28 cellular contexts compared by ENCODE assay signal in genomic region chr7:116783666-116784318, GRCh38.
"Had no signal": no experiment of that assay in that cellular context is flagged by ENCODE, and none has a peak within 500 bp of the region (broad histone marks: within the 10 kb centered on the region; RNA-seq: fewer than 3 reads in every experiment).

No MANE protein-coding gene starts in this region.

- H3K27ac ChIP-seq: ascending aorta, body of pancreas, KMS-11, VCaP had no signal

- H3K9me3 ChIP-seq: ascending aorta, body of pancreas, MG63 had no signal

- DNase-seq: activated CD4-positive, alpha-beta memory T cell treated with anti-CD3 and anti-CD28 coated beads for 36 hours; activated CD4-positive, alpha-beta T cell treated with anti-CD3 and anti-CD28 coated beads, Interleukin-2, amount 10 ng/mL, durations not matched to agents 7 days and 5 days; activated CD4-positive, CD25-positive, alpha-beta regulatory T cell; activated CD8-positive, alpha-beta memory T cell treated with anti-CD3 and anti-CD28 coated beads for 24 hours; activated effector memory CD4-positive, alpha-beta T cell treated with anti-CD3 and anti-CD28 coated beads, Interleukin-2, amount 50 U/mL, for 16 hours; activated naive CD4-positive, alpha-beta T cell treated with Interleukin-2 at 50 U/mL for 16 hours; activated naive CD8-positive, alpha-beta T cell treated with anti-CD3 and anti-CD28 coated beads, Interleukin-2, amount 50 U/mL, for 24 hours; activated T-cell treated with anti-CD3 and anti-CD28 coated beads, Interleukin-2, amount 50 U/mL, for 4 hours; amniotic stem cell; body of pancreas; central memory CD4-positive, alpha-beta T cell; MG63; MV-4-11; NCI-H1092 treated with DMSO at 0.1 percent for 48 hours; NCI-H1417 treated with DMSO at 0.1 percent for 48 hours; NCI-H1694 treated with DMSO at 0.1 percent for 48 hours; NCI-H2029 treated with DMSO at 0.1 percent for 48 hours; NCI-H510A treated with DMSO at 0.1 percent for 48 hours; NCI-H69; NK-92 treated with Interleukin-12 subunit alpha and Interleukin-12 subunit beta, amount 100 ng/mL, for 24 hours; SHP77 treated with DMSO at 0.1 percent for 48 hours; T-cell; T-helper 2 cell; T1000 had no signal

- H3K36me3 ChIP-seq: ascending aorta had no signal

- ATAC-seq: activated naive CD4-positive, alpha-beta T cell treated with anti-CD3 and anti-CD28 coated beads, Interleukin-2, amount 50 U/mL, for 72 hours; activated naive CD8-positive, alpha-beta T cell treated with anti-CD3 and anti-CD28 coated beads, Interleukin-2, amount 50 U/mL, for 24 hours; activated T-cell treated with anti-CD3 and anti-CD28 coated beads, Interleukin-2, amount 50 U/mL, for 4 hours; body of pancreas; T-cell had no signal

- H3K27me3 ChIP-seq: ascending aorta, body of pancreas, MG63 had no signal

- H3K4me3 ChIP-seq: ascending aorta, body of pancreas, MG63 had no signal

- H3K9ac ChIP-seq: KMS-11 had no signal

- H3K4me2 ChIP-seq: KMS-11 had no signal
